In the genomic region with DNA sequence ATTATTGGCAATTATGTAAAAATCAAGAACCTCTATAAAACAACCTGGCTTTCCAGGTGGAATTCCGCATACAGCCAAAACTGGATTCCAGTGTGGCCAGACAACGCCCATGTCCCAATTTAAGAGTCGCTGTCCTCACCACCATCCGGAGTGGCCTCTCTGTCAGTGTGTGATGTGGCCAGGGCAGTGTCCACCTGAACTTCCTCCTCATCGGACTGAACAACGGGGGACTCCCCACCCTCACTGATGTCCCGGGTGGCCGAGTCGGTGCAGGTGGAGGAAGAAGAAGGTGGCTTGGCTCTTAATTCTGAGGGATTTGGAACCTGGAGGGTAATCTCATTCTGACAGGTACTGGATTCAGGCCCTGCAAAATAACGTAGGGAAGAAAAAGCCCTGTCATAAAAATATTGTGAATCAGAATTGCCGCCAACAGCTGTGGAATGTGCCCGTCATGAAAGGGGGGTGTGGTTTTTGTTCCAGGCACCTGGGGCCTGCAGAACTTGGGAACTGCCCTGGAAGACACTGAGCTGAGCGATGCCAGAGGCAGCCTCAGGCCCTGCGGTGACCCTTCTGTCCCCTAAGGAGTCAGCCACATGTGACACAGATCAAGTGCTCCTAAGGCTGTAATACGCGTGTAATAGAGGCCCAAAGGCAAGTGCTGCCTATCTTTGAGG, we compare ENCODE assay signal across 14 cellular contexts.
DNase-seq lines count a peak whose midpoint lies in the region; ATAC-seq and TF ChIP-seq lines count a peak whose summit lies in the region.
"Had no signal": no experiment of that assay in that cellular context is flagged by ENCODE, and none has a peak within 500 bp of the region (broad histone marks: within the 10 kb centered on the region; RNA-seq: fewer than 3 reads in every experiment).

No MANE protein-coding gene starts in this region.

- no peak overlapping the region for H2AFZ ChIP-seq in H9 (ENCODE audit: low read length)

- no peak overlapping the region for H2BK12ac ChIP-seq in H9 (ENCODE audit: insufficient read length, low read depth, low read length)

- no peak overlapping the region for H3K4me2 ChIP-seq in H9 (ENCODE audit: insufficient read depth, insufficient read length, low read length)

- DNase-seq in activated CD4-positive, CD25-positive, alpha-beta regulatory T cell treated with anti-CD3 and anti-CD28 coated beads, Interleukin-2, amount 50 U/mL, for 72 hours = peak; percentile 25
- no peak for DNase-seq in activated CD4-positive, CD25-positive, alpha-beta regulatory T cell (lab: John Stamatoyannopoulos, UW)
- DNase-seq in H9 (peak; percentile 47), endothelial cell (ENCODE audit: low spot score) (no peak), psoas muscle (no peak), RPMI8226 (no peak)
- DNase-seq: activated gamma-delta T cell treated with Interleukin-2 at 50 U/mL for 16 hours; central memory CD4-positive, alpha-beta T cell; KBM-7; NCI-H1417 treated with DMSO at 0.1 percent for 48 hours; stimulated activated CD4-positive, alpha-beta T cell treated with anti-CD3 and anti-CD28 coated beads, Interleukin-2, amount 100 ng/mL, for 48 hours had no signal

- no peak overlapping the region for H2BK5ac ChIP-seq in H9 (ENCODE audit: insufficient read length, low read length)

- H4K20me1 ChIP-seq in H9 (ENCODE audit: control insufficient read depth, insufficient read depth, insufficient read length) = peaks cover under 1% of the 10 kb centered on the region

- no peak overlapping the region for H2AK5ac ChIP-seq in H9 (ENCODE audit: insufficient read length, low read length)

- WGBS in H9 (ENCODE audit: extremely low coverage, insufficient read length, low lambda C conversion rate) = no CpG with 5 or more reads among the region's 16 CpGs
- WGBS in psoas muscle, 3 donors = 58 to 70% (median 61%) methylated on average over 16 of the region's 16 CpGs

- no peak overlapping the region for H3K4ac ChIP-seq in H9 (ENCODE audit: low read depth, low read length)

- no peak overlapping the region for H2BK120ac ChIP-seq in H9 (ENCODE audit: low read depth, low read length, poor library complexity, severe bottlenecking)

- peaks cover 0 to 17% of the 10 kb centered on the region in 2 experiments; a peak in 2 of 4 replicates for H3K4me1 Mint-ChIP-seq in H9
- H3K4me1 Mint-ChIP-seq in endothelial cell (ENCODE audit: unreplicated experiment) = peaks cover 6% of the 10 kb centered on the region

- H4K5ac ChIP-seq in H9 (ENCODE audit: insufficient read length, low read depth, low read length) = no peak overlapping the region

- H3K9ac ChIP-seq in H9 (ENCODE audit: extremely low read depth, insufficient read length, low read length) = no peak overlapping the region

- no peak overlapping the region for H3K23ac ChIP-seq in H9 (ENCODE audit: insufficient read length, low read depth, low read length)

- no peaks in the 10 kb centered on the region for H3K79me2 ChIP-seq in H9 (ENCODE audit: insufficient read depth, low read length)

- ATAC-seq in psoas muscle = peak; percentile 54 to 81 (median 73)
- ATAC-seq in GM21447 (IDR thresholded peaks at IDR 0.05; ENCODE audit: unreplicated experiment) = no peak
- ATAC-seq in HG03280 (IDR thresholded peaks at IDR 0.05; ENCODE audit: unreplicated experiment) = no peak

- TF ChIP-seq CTCF in H9 (conservative IDR thresholded peaks at IDR 0.05) = no peak
- TF ChIP-seq CTCF in endothelial cell (IDR thresholded peaks at IDR 0.05; ENCODE audit: unreplicated experiment) = no peak
- no peak for TF ChIP-seq CTCF in psoas muscle (IDR thresholded peaks at IDR 0.05)

- H3K9me3 ChIP-seq in H9 (ENCODE audit: control insufficient read depth, low read depth, low read length) (peaks cover 11% of the 10 kb centered on the region), psoas muscle (no peaks in the 10 kb centered on the region)

- H3K79me1 ChIP-seq in H9 (ENCODE audit: insufficient read depth, low read depth, low read length, poor library complexity, severe bottlenecking) = no peaks in the 10 kb centered on the region

- no peak overlapping the region for H3K4me3 ChIP-seq in psoas muscle

- H4K8ac ChIP-seq in H9 (replicated peaks; ENCODE audit: insufficient read length, low read depth, low read length) = no peak overlapping the region

- H3K27ac Mint-ChIP-seq in H9 (peak overlapping the region in 1 of 3 experiments; percentile 46; a peak in 2 of 7 replicates), endothelial cell (ENCODE audit: unreplicated experiment) (no peak overlapping the region)

- H3K4me1 ChIP-seq in H9 (ENCODE audit: insufficient read depth, low read length) = no peaks in the 10 kb centered on the region
- peaks cover 22% of the 10 kb centered on the region for H3K4me1 ChIP-seq in psoas muscle

- H3K4me3 Mint-ChIP-seq in H9 (no peak overlapping the region), endothelial cell (ENCODE audit: unreplicated experiment) (peak overlapping the region; percentile 50)

- H3K9me3 Mint-ChIP-seq in H9 = peaks cover 14 to 43% of the 10 kb centered on the region in 2 experiments
- no peaks in the 10 kb centered on the region for H3K9me3 Mint-ChIP-seq in endothelial cell (ENCODE audit: unreplicated experiment)

- no peak overlapping the region for H3K14ac ChIP-seq in H9 (ENCODE audit: insufficient read depth, low read length)

- no peak overlapping the region for H3T11ph ChIP-seq in H9 (ENCODE audit: low read length)

- H3K27me3 Mint-ChIP-seq in H9 (ENCODE audit: low read depth) (peaks cover 15% of the 10 kb centered on the region), endothelial cell (ENCODE audit: unreplicated experiment) (peaks cover 22% of the 10 kb centered on the region)

- H3K27ac ChIP-seq in H9 (ENCODE audit: insufficient read length, low read depth, low read length) (no peak overlapping the region), psoas muscle (no peak overlapping the region)
- H3K27ac ChIP-seq: 22Rv1 had no signal

- intact Hi-C loops in psoas muscle (cut with DNase I) = no loop called here

- no peak overlapping the region for H3K56ac ChIP-seq in H9 (ENCODE audit: insufficient read length, low read depth, low read length)

- peaks cover 76 to 98% (median 91%) of the 10 kb centered on the region in 3 experiments for H3K36me3 Mint-ChIP-seq in H9 (ENCODE audit: insufficient read depth in 1 of 3, low read depth in 3 of 3)
- peaks cover 90% of the 10 kb centered on the region for H3K36me3 Mint-ChIP-seq in endothelial cell (ENCODE audit: low read depth, unreplicated experiment)

- 0 out of 2 replicates have a peak overlapping the region, but pooled peaks have one; percentile 44 for H2BK15ac ChIP-seq in H9 (ENCODE audit: low read depth, low read length)

- no peaks in the 10 kb centered on the region for H3K27me3 ChIP-seq in H9 (ENCODE audit: insufficient read depth, low read length)
- H3K27me3 ChIP-seq in psoas muscle (ENCODE audit: insufficient read depth in 3 of 3, low read length in 2 of 3) = no peaks in the 10 kb centered on the region

- peaks cover 0 to 56% of the 10 kb centered on the region in 2 donors for H3K36me3 ChIP-seq in psoas muscle (ENCODE audit: insufficient read depth in 1 of 2, low read depth in 1 of 2)

- no peak overlapping the region for H4K91ac ChIP-seq in H9 (ENCODE audit: insufficient read length, low read depth, low read length)

- H2BK20ac ChIP-seq in H9 (ENCODE audit: low read depth, low read length, poor library complexity, severe bottlenecking) = no peak overlapping the region

- no peaks in the 10 kb centered on the region for H3K23me2 ChIP-seq in H9 (ENCODE audit: insufficient read length, low read depth, low read length, poor library complexity, severe bottlenecking)

- H3K18ac ChIP-seq in H9 (ENCODE audit: insufficient read length, low read depth, low read length) = no peak overlapping the region

Comparison
In these comparisons a context has a peak if more than half of its experiments do, and no peak if none do; other contexts are left out.
1. DNase-seq: peak in activated CD4-positive, CD25-positive, alpha-beta regulatory T cell treated with anti-CD3 and anti-CD28 coated beads, Interleukin-2, amount 50 U/mL, for 72 hours (single experiment) and H9 (single experiment); none in activated CD4-positive, CD25-positive, alpha-beta regulatory T cell (0 of 4), endothelial cell (single experiment), psoas muscle (0 of 2) and RPMI8226 (single experiment).
2. ATAC-seq: peak in psoas muscle (4 of 4); none in GM21447 (single experiment) and HG03280 (single experiment).